In the genomic region with DNA sequence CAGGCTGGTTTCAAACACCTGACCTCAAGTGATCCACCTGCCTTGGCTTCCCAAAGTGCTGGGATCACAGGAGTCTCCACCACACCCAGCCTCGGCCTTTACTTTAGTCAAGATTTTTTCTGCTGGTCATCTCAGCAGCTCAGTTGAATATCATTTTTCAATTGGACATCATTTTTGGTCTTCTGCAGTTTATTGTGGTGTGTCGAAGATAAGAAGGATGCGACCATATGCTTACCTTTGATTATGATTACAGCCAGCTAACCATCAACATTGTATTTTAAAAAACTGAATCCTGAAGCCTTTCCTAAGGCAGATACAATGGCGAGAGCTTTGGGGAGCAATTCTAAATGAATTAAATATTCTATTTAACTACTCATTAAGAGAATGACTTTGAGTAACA, we compare ENCODE assay signal across 1 cellular context.
TF ChIP-seq lines count a peak whose summit lies in the region.

No MANE protein-coding gene starts in this region.

TF ChIP-seq in K562, 482 proteins besides CTCF, POLR2A, EP300 and RAD21 (continued from another document):
- TF ChIP-seq U2AF1 (optimal IDR thresholded peaks at IDR 0.05; ENCODE audit: low read depth, low read length) (no peak), TAL1 (IDR thresholded peaks at IDR 0.05) (peak; percentile 70), NCOR1 (IDR thresholded peaks at IDR 0.05) (peak; percentile 48; the same call in 1 of the 2 replicates), CBFA2T2 (conservative IDR thresholded peaks at IDR 0.05) (peak; percentile 52), ZSCAN29 (IDR thresholded peaks at IDR 0.05) (no peak), SOX6 (IDR thresholded peaks at IDR 0.05) (peak; percentile 35; the same call in 1 of the 2 replicates), TCF3 (CRISPR knock-in tag; IDR thresholded peaks at IDR 0.05) (peak; percentile 64), MEIS2 (IDR thresholded peaks at IDR 0.05; ENCODE audit: partially characterized antibody) (peak; percentile 25), SMARCC2 (IDR thresholded peaks at IDR 0.05; ENCODE audit: low read depth) (0 out of 2 replicates have a peak, but pooled peaks have one; percentile 18), TEAD4 (IDR thresholded peaks at IDR 0.05; ENCODE audit: low read length) (peak; percentile 49), TEAD4 (CRISPR knock-in tag; IDR thresholded peaks at IDR 0.05; ENCODE audit: borderline replicate concordance) (no peak)
- TF ChIP-seq, protein P1, sequence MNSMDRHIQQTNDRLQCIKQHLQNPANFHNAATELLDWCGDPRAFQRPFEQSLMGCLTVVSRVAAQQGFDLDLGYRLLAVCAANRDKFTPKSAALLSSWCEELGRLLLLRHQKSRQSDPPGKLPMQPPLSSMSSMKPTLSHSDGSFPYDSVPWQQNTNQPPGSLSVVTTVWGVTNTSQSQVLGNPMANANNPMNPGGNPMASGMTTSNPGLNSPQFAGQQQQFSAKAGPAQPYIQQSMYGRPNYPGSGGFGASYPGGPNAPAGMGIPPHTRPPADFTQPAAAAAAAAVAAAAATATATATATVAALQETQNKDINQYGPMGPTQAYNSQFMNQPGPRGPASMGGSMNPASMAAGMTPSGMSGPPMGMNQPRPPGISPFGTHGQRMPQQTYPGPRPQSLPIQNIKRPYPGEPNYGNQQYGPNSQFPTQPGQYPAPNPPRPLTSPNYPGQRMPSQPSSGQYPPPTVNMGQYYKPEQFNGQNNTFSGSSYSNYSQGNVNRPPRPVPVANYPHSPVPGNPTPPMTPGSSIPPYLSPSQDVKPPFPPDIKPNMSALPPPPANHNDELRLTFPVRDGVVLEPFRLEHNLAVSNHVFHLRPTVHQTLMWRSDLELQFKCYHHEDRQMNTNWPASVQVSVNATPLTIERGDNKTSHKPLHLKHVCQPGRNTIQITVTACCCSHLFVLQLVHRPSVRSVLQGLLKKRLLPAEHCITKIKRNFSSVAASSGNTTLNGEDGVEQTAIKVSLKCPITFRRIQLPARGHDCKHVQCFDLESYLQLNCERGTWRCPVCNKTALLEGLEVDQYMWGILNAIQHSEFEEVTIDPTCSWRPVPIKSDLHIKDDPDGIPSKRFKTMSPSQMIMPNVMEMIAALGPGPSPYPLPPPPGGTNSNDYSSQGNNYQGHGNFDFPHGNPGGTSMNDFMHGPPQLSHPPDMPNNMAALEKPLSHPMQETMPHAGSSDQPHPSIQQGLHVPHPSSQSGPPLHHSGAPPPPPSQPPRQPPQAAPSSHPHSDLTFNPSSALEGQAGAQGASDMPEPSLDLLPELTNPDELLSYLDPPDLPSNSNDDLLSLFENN (IDR thresholded peaks at IDR 0.05; ENCODE audit: low read depth in 2 of 2, low read length in 2 of 2): no peak
